Comparison of ENCODE assay signal across 12 cellular contexts in genomic region chr3:37713820-37714204, GRCh38.
"Had no signal": no experiment of that assay in that cellular context is flagged by ENCODE, and none has a peak within 500 bp of the region (broad histone marks: within the 10 kb centered on the region; RNA-seq: fewer than 3 reads in every experiment).

No MANE protein-coding gene starts in this region.

- H3K27ac ChIP-seq: pancreas, suprapubic skin, WERI-Rb-1 had no signal

- DNase-seq: activated CD4-positive, alpha-beta memory T cell treated with anti-CD3 and anti-CD28 coated beads, Interleukin-2, amount 10 ng/mL, durations not matched to agents 7 days and 5 days; activated CD4-positive, alpha-beta T cell treated with anti-CD3 and anti-CD28 coated beads for 36 hours; activated gamma-delta T cell; activated naive CD8-positive, alpha-beta T cell treated with anti-CD3 and anti-CD28 coated beads for 36 hours; activated T-cell treated with anti-CD3 and anti-CD28 coated beads, Interleukin-2, amount 50 U/mL, for 48 hours; effector CD8-positive, alpha-beta T cell; pancreas; stimulated activated naive CD4-positive, alpha-beta T cell; T-cell; WERI-Rb-1 had no signal

- H3K9me3 Mint-ChIP-seq: activated CD4-positive, alpha-beta memory T cell treated with anti-CD3 and anti-CD28 coated beads, Interleukin-2, amount 10 ng/mL, durations not matched to agents 7 days and 5 days; activated naive CD8-positive, alpha-beta T cell treated with anti-CD3 and anti-CD28 coated beads for 36 hours; T-cell had no signal

- H3K4me1 ChIP-seq: pancreas had no signal

- H3K9me3 ChIP-seq: pancreas, suprapubic skin had no signal

- H3K27ac Mint-ChIP-seq: activated CD4-positive, alpha-beta memory T cell treated with anti-CD3 and anti-CD28 coated beads, Interleukin-2, amount 10 ng/mL, durations not matched to agents 7 days and 5 days; activated CD4-positive, alpha-beta T cell treated with anti-CD3 and anti-CD28 coated beads for 36 hours; activated naive CD8-positive, alpha-beta T cell treated with anti-CD3 and anti-CD28 coated beads for 36 hours; T-cell had no signal

- H3K36me3 Mint-ChIP-seq: activated naive CD8-positive, alpha-beta T cell treated with anti-CD3 and anti-CD28 coated beads for 36 hours; T-cell had no signal

- H3K4me3 ChIP-seq: pancreas, suprapubic skin had no signal

- ATAC-seq: activated CD4-positive, alpha-beta T cell treated with anti-CD3 and anti-CD28 coated beads for 36 hours; pancreas; T-cell had no signal

- H3K27me3 Mint-ChIP-seq: activated CD4-positive, alpha-beta T cell treated with anti-CD3 and anti-CD28 coated beads for 36 hours; activated naive CD8-positive, alpha-beta T cell treated with anti-CD3 and anti-CD28 coated beads for 36 hours had no signal

- H3K4me3 Mint-ChIP-seq: activated CD4-positive, alpha-beta memory T cell treated with anti-CD3 and anti-CD28 coated beads, Interleukin-2, amount 10 ng/mL, durations not matched to agents 7 days and 5 days; activated CD4-positive, alpha-beta T cell treated with anti-CD3 and anti-CD28 coated beads for 36 hours; activated naive CD8-positive, alpha-beta T cell treated with anti-CD3 and anti-CD28 coated beads for 36 hours; T-cell had no signal

- H3K27me3 ChIP-seq: pancreas, suprapubic skin had no signal

- FAIRE-seq: colon, pancreas had no signal

- H3K4me1 Mint-ChIP-seq: activated CD4-positive, alpha-beta memory T cell treated with anti-CD3 and anti-CD28 coated beads, Interleukin-2, amount 10 ng/mL, durations not matched to agents 7 days and 5 days; activated CD4-positive, alpha-beta T cell treated with anti-CD3 and anti-CD28 coated beads for 36 hours; activated naive CD8-positive, alpha-beta T cell treated with anti-CD3 and anti-CD28 coated beads for 36 hours had no signal

- H3K36me3 ChIP-seq: pancreas, suprapubic skin, WERI-Rb-1 had no signal
